1 cellular context compared by ENCODE assay signal in the genomic region with DNA sequence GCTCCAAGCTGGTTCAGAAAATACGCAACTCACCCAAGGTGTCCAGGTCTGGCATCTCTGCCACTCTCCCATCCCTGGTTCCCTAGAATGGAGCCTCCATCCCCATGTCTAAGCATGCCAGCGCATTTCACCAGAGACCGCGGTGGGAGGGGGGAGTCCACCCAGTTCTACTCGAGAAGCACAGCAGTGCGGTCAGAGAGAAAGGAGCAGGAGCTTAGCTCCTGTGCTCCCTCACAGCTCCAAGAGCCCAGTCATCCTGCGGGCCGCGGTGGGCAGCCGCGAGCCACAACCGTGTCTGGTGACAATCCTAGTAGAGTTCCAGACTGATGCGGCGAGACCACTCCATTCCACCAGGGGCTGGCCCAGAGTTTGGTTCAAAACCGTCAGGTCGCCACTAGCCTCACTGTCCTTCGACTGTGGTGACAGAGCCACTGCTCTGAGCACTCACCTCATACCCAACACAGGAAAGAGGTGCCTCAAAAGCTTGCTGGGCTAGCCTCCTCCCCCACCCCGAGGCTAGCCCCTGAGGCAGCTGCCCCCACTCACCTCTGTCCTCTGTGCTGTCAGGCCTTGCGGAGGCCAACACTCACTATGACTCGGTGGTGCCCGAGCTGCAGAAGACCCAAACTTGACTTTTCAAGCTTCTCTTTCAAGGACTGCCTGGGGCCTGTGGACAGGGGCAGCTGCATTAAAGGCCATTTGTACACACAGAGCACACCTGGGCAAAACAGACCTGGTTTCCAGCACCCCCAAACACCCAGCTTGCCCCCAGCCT.
TF ChIP-seq lines count a peak whose summit lies in the region.

No MANE protein-coding gene starts in this region.

TF ChIP-seq in H1, 55 proteins besides CTCF, POLR2A, EP300 and RAD21:
- TF ChIP-seq CBX5 (IDR thresholded peaks at IDR 0.05; ENCODE audit: low read depth, low read length): no peak
- no peak for TF ChIP-seq KDM1A (IDR thresholded peaks at IDR 0.05; ENCODE audit: borderline replicate concordance, low read length)
- TF ChIP-seq SIN3A (conservative IDR thresholded peaks at IDR 0.05 in 1 of 2, IDR thresholded peaks at IDR 0.05 in 1 of 2; ENCODE audit: low read depth in 1 of 2, low read length in 2 of 2): no peak
- TF ChIP-seq TAF1 (IDR thresholded peaks at IDR 0.05; ENCODE audit: low read depth, low read length): no peak
- TF ChIP-seq RXRA (IDR thresholded peaks at IDR 0.05; ENCODE audit: insufficient read depth, low read depth, low read length): no peak
- TF ChIP-seq PHF8 (conservative IDR thresholded peaks at IDR 0.05; ENCODE audit: low read depth, low read length): no peak
- no peak for TF ChIP-seq SAP30 (IDR thresholded peaks at IDR 0.05; ENCODE audit: insufficient read depth, insufficient replicate concordance, low read length)
- no peak for TF ChIP-seq HDAC2 (IDR thresholded peaks at IDR 0.05; ENCODE audit: borderline replicate concordance in 1 of 2, low read depth in 2 of 2, low read length in 2 of 2)
- TF ChIP-seq SP4 (IDR thresholded peaks at IDR 0.05; ENCODE audit: low read length): no peak
- TF ChIP-seq CHD2 (IDR thresholded peaks at IDR 0.05; ENCODE audit: low read length): no peak
- no peak for TF ChIP-seq NRF1 (IDR thresholded peaks at IDR 0.05; ENCODE audit: low read depth, low read length)
- no peak for TF ChIP-seq JUN (IDR thresholded peaks at IDR 0.05; ENCODE audit: low read depth, low read length)
TF ChIP-seq in H1: peak in this region for 0.
